8 cellular contexts compared by ENCODE assay signal in the genomic region with DNA sequence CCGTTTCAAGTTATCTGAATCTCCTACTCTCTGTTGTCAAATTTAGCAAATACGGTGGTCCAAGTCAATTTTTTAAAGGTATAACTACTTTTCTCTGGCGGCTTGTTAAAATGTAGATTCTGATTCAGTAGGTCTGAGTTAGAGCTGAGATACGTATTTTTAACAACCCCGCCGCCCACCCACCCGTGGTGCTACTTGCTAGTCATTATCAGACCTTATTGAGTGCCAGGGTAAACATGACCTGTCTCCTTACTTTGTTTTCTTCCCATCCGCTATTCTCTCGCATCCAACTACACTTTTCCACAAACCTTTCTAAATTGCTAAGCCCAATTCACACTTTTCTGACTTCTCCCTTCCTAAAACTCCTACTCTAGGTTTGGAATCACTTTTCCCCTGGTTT. TPM values are rescaled to one million over a fixed set of nuclear protein-coding genes. Genes with fewer than 3 reads are reported as not detected.
DNase-seq lines count a peak whose midpoint lies in the region; ATAC-seq, FAIRE-seq and TF ChIP-seq lines count a peak whose summit lies in the region.

No MANE protein-coding gene starts in this region.

- intact Hi-C loops in activated naive CD4-positive, alpha-beta T cell treated with anti-CD3 and anti-CD28 coated beads for 36 hours (cut with micrococcal nuclease), result loop anchor here (1.0 to 2.0 kb wide), 4 partner anchors 9 to 626 kb away; a partner anchor contains a TSS
- intact Hi-C loops in kidney (cut with DNase I), result no loop called here

- DNase-seq in activated gamma-delta T cell treated with anti-CD3 and anti-CD28 coated beads, Interleukin-2, amount 50 U/mL, for 16 hours (ENCODE audit: low read depth), result peak; percentile 3
- DNase-seq in activated gamma-delta T cell (lab: John Stamatoyannopoulos, UW), result no peak
- peak; percentile 54 for DNase-seq in activated naive CD4-positive, alpha-beta T cell treated with anti-CD3 and anti-CD28 coated beads for 36 hours
- DNase-seq in kidney, result no peak
- DNase-seq in stimulated activated naive CD8-positive, alpha-beta T cell treated with anti-CD3 and anti-CD28 coated beads, Interleukin-15, Interleukin-2, amounts not matched to agents 100 U/mL and 50 U/mL, for 24 hours, result peak; percentile 46
- no peak for DNase-seq in NCI-H1436 treated with DMSO at 0.1 percent for 48 hours (lab: John Stamatoyannopoulos, UW)
- DNase-seq in NCI-H2196 (lab: John Stamatoyannopoulos, UW; ENCODE audit: unreplicated experiment), result no peak
- DNase-seq in NCI-H1048 (lab: John Stamatoyannopoulos, UW), result no peak

- CTCF ChIA-PET in activated naive CD4-positive, alpha-beta T cell treated with anti-CD3 and anti-CD28 coated beads for 36 hours (lab: Charles Lee), result no interaction called here

- H3K36me3 Mint-ChIP-seq in activated naive CD4-positive, alpha-beta T cell treated with anti-CD3 and anti-CD28 coated beads for 36 hours (ENCODE audit: low read depth), result peaks cover 15% of the 10 kb centered on the region

- H3K36me3 ChIP-seq in kidney (ENCODE audit: control insufficient read depth in 1 of 2, insufficient read depth in 2 of 2, low read length in 2 of 2), result no peaks in the 10 kb centered on the region

- peak overlapping the region; percentile 86 for H3K9ac ChIP-seq in kidney (ENCODE audit: low read length in 2 of 2)

- H3K27ac ChIP-seq in kidney (ENCODE audit: low read depth in 2 of 2, low read length in 2 of 2), result peak overlapping the region in 1 of 2 donors; percentile 99

- no peaks in the 10 kb centered on the region for H3K27me3 Mint-ChIP-seq in activated naive CD4-positive, alpha-beta T cell treated with anti-CD3 and anti-CD28 coated beads for 36 hours (ENCODE audit: low read depth)

- ATAC-seq in stimulated activated naive CD8-positive, alpha-beta T cell treated with anti-CD3 and anti-CD28 coated beads, Interleukin-15, Interleukin-2, amounts not matched to agents 100 U/mL and 50 U/mL, for 24 hours, result no peak

- peak overlapping the region; percentile 96 to 98 for H3K4me3 ChIP-seq in kidney (ENCODE audit: low read length in 2 of 2)

- peaks cover 38% of the 10 kb centered on the region for H3K4me1 Mint-ChIP-seq in activated naive CD4-positive, alpha-beta T cell treated with anti-CD3 and anti-CD28 coated beads for 36 hours (ENCODE audit: low read depth)

- peak overlapping the region; percentile 89 for H3K4me3 Mint-ChIP-seq in activated naive CD4-positive, alpha-beta T cell treated with anti-CD3 and anti-CD28 coated beads for 36 hours

- FAIRE-seq in kidney (lab: Jason Lieb, UNC), result no peak

- peak overlapping the region; percentile 97 for H3K27ac Mint-ChIP-seq in activated naive CD4-positive, alpha-beta T cell treated with anti-CD3 and anti-CD28 coated beads for 36 hours

- H3K9me3 Mint-ChIP-seq in activated naive CD4-positive, alpha-beta T cell treated with anti-CD3 and anti-CD28 coated beads for 36 hours, result no peaks in the 10 kb centered on the region

- peaks cover 0 to 3% of the 10 kb centered on the region in 2 donors for H3K4me1 ChIP-seq in kidney (ENCODE audit: control insufficient read depth in 1 of 2, insufficient read depth in 1 of 2, low read depth in 1 of 2, low read length in 2 of 2)

- H3K9me3 ChIP-seq in kidney (ENCODE audit: control insufficient read depth in 1 of 2, low read length in 2 of 2), result no peaks in the 10 kb centered on the region

- TF ChIP-seq CTCF in kidney (IDR thresholded peaks at IDR 0.05; ENCODE audit: borderline replicate concordance, extremely low read depth, insufficient read depth), result no peak

RNA-seq across cellular contexts. Expression of a gene that starts 0.7 kb away (rescaled TPM):
- total RNA-seq in activated naive CD4-positive, alpha-beta T cell treated with anti-CD3 and anti-CD28 coated beads for 36 hours, result 10 to 100 TPM; 29.9 to 30.6 TPM
- total RNA-seq in kidney, result 26.9 TPM
- polyA plus RNA-seq in kidney (ENCODE audit: insufficient read depth, low read depth, low replicate concordance), result 12.0 TPM

RNA-seq across cellular contexts. Expression of a gene that starts 8.5 kb away (rescaled TPM):
- total RNA-seq in activated naive CD4-positive, alpha-beta T cell treated with anti-CD3 and anti-CD28 coated beads for 36 hours, result 1 to 10 TPM; 7.9 to 9.7 TPM
- total RNA-seq in kidney, result 23.5 TPM
- polyA plus RNA-seq in kidney (ENCODE audit: insufficient read depth, low read depth, low replicate concordance), result 14.1 TPM

RNA-seq across cellular contexts. Expression of a gene that starts 55.1 kb away (rescaled TPM):
- total RNA-seq in activated naive CD4-positive, alpha-beta T cell treated with anti-CD3 and anti-CD28 coated beads for 36 hours, result 10 to 100 TPM; 16.1 to 18.1 TPM
- total RNA-seq in kidney, result 23.6 TPM
- 15.2 TPM for polyA plus RNA-seq in kidney (ENCODE audit: insufficient read depth, low read depth, low replicate concordance)

RNA-seq across cellular contexts. Expression of a gene that starts 57.7 kb away (rescaled TPM):
- total RNA-seq in activated naive CD4-positive, alpha-beta T cell treated with anti-CD3 and anti-CD28 coated beads for 36 hours, result not detected
- 14.8 TPM for total RNA-seq in kidney
- polyA plus RNA-seq in kidney (ENCODE audit: insufficient read depth, low read depth, low replicate concordance), result 17.6 TPM

Comparison
In these comparisons a context has a peak if more than half of its experiments do, and no peak if none do; other contexts are left out.
1. DNase-seq: peak in activated gamma-delta T cell treated with anti-CD3 and anti-CD28 coated beads, Interleukin-2, amount 50 U/mL, for 16 hours (single experiment), activated naive CD4-positive, alpha-beta T cell treated with anti-CD3 and anti-CD28 coated beads for 36 hours (single experiment) and stimulated activated naive CD8-positive, alpha-beta T cell treated with anti-CD3 and anti-CD28 coated beads, Interleukin-15, Interleukin-2, amounts not matched to agents 100 U/mL and 50 U/mL, for 24 hours (single experiment); none in activated gamma-delta T cell (single experiment), kidney (single experiment), NCI-H1436 treated with DMSO at 0.1 percent for 48 hours (single experiment), NCI-H2196 (single experiment) and NCI-H1048 (single experiment).